ENCODE assay signal across 8 cellular contexts in genomic region chr12:124928912-124929530, GRCh38. TPM values are rescaled to one million over a fixed set of nuclear protein-coding genes. Genes with fewer than 3 reads are reported as not detected.
A peak's percentile ranks its signal among the peaks of the same experiment; 100 is the strongest.
DNase-seq lines count a peak whose midpoint lies in the region; ATAC-seq, FAIRE-seq and TF ChIP-seq lines count a peak whose summit lies in the region.

No MANE protein-coding gene starts in this region.

- peaks cover 4% of the 10 kb centered on the region for H3K9me3 Mint-ChIP-seq in type B pancreatic cell

- peaks cover 12% of the 10 kb centered on the region for H3K27me3 Mint-ChIP-seq in type B pancreatic cell

- peaks cover 0 to 23% (median 9%) of the 10 kb centered on the region in 12 donors for H3K4me1 ChIP-seq in heart left ventricle
- peaks cover 0 to 4% of the 10 kb centered on the region in 2 donors for H3K4me1 ChIP-seq in ascending aorta

- TF ChIP-seq CTCF in heart left ventricle (IDR thresholded peaks at IDR 0.05) (no peak), ascending aorta (IDR thresholded peaks at IDR 0.05) (no peak), type B pancreatic cell (conservative IDR thresholded peaks at IDR 0.05) (no peak), D721Med (IDR thresholded peaks at IDR 0.05; ENCODE audit: insufficient read depth, missing control alignments) (no peak)

- no peak for FAIRE-seq in D721Med (lab: Jason Lieb, UNC)

- peak overlapping the region in 5 of 12 donors; percentile 59 to 80 (median 70) for H3K4me3 ChIP-seq in heart left ventricle
- no peak overlapping the region for H3K4me3 ChIP-seq in ascending aorta

- intact Hi-C loops in heart left ventricle (cut with DNase I) (loop anchor here in 1 of 10 donors (2.0 kb wide), 1 partner anchor 14 kb away; the partner anchor contains the start of gene UBC), cardiac septum (cut with DNase I) (no loop called here), ascending aorta (cut with DNase I) (no loop called here)

- peak overlapping the region; percentile 85 to 96 (median 91) for H3K27ac ChIP-seq in heart left ventricle
- peak overlapping the region; percentile 88 to 93 for H3K27ac ChIP-seq in ascending aorta

- 87 to 95% (median 90%) methylated on average over 11 of the region's 11 CpGs for WGBS in heart left ventricle, 4 donors

- no peak for TF ChIP-seq POLR2A in heart left ventricle (IDR thresholded peaks at IDR 0.05)

- peaks cover 10% of the 10 kb centered on the region for H3K36me3 Mint-ChIP-seq in type B pancreatic cell

- no peaks in the 10 kb centered on the region for H3K36me3 ChIP-seq in heart left ventricle
- no peaks in the 10 kb centered on the region for H3K36me3 ChIP-seq in ascending aorta

- H3K27me3 ChIP-seq in heart left ventricle = no peaks in the 10 kb centered on the region
- H3K27me3 ChIP-seq in ascending aorta = no peaks in the 10 kb centered on the region

- H3K4me3 Mint-ChIP-seq in type B pancreatic cell = peak overlapping the region; percentile 25

- H3K9me3 ChIP-seq in heart left ventricle (no peaks in the 10 kb centered on the region), ascending aorta (no peaks in the 10 kb centered on the region)

- H3K27ac Mint-ChIP-seq in type B pancreatic cell = peak overlapping the region; percentile 99

- ATAC-seq in heart left ventricle = no peak

- peaks cover 17% of the 10 kb centered on the region for H3K4me1 Mint-ChIP-seq in type B pancreatic cell (ENCODE audit: unreplicated experiment)

- DNase-seq in heart left ventricle (no peak), cardiac septum (ENCODE audit: low spot score) (no peak), ascending aorta (ENCODE audit: low spot score in 2 of 2) (no peak), mesenteric fat pad (ENCODE audit: low spot score) (peak; percentile 49), type B pancreatic cell (ENCODE audit: extremely low spot score, unreplicated experiment) (no peak), HPDE6-E6E7 (ENCODE audit: extremely low spot score) (no peak), putamen (ENCODE audit: low spot score) (no peak), D721Med (ENCODE audit: insufficient read length, low spot score) (no peak)

RNA-seq across cellular contexts. Expression of gene UBC, which starts 14.6 kb away (rescaled TPM):
- total RNA-seq in heart left ventricle (1,000 to 10,000 TPM in 8 of 9 donors, 100 to 1,000 TPM in 1; 811 to 2,185 (median 1,239) TPM), cardiac septum (1,009 TPM), ascending aorta (1,347 TPM), mesenteric fat pad (1,241 TPM), type B pancreatic cell (ENCODE audit: low replicate concordance) (761 and 1,411 TPM in 2 replicates)
- polyA plus RNA-seq in heart left ventricle = 1,000 to 10,000 TPM; 1,238 to 1,403 TPM

RNA-seq across cellular contexts. Expression of gene DHX37, which starts 59.9 kb away (rescaled TPM):
- 10 to 100 TPM in 3 of 9 donors, 1 to 10 TPM in 6; 3.7 to 13.0 (median 7.1) TPM for total RNA-seq in heart left ventricle
- polyA plus RNA-seq in heart left ventricle = 10 to 100 TPM in 1 of 2 donors, 1 to 10 TPM in 1; 3.6 to 18.7 TPM
- 7.1 TPM for total RNA-seq in cardiac septum
- 19.6 TPM for total RNA-seq in ascending aorta
- 23.8 TPM for total RNA-seq in mesenteric fat pad
- 19.3 and 24.1 TPM in 2 replicates for total RNA-seq in type B pancreatic cell (ENCODE audit: low replicate concordance)
